8 cellular contexts compared by ENCODE assay signal in genomic region chr7:144282490-144282889, GRCh38. TPM values are rescaled to one million over a fixed set of nuclear protein-coding genes. Genes with fewer than 3 reads are reported as not detected.
"Had no signal": no experiment of that assay in that cellular context is flagged by ENCODE, and none has a peak within 500 bp of the region (broad histone marks: within the 10 kb centered on the region; RNA-seq: fewer than 3 reads in every experiment).

No MANE protein-coding gene starts in this region.

RNA-seq across cellular contexts. Expression of gene CTAGE8, which starts 13.4 kb away (rescaled TPM):
- total RNA-seq: OCI-LY7, RPMI7951, SJCRH30, SK-MEL-5 had no signal

RNA-seq across cellular contexts. Expression of gene OR2A7, which starts 17.9 kb away (rescaled TPM):
- total RNA-seq: LHCN-M2, NCI-H460, OCI-LY7, SJCRH30, SK-MEL-5 had no signal

RNA-seq across cellular contexts. Expression of gene OR2A1, which starts 29.7 kb away (rescaled TPM):
- total RNA-seq: LHCN-M2, MCF 10A, NCI-H460, OCI-LY7, PC-9, SJCRH30, SK-MEL-5 had no signal

RNA-seq across cellular contexts. Expression of gene OR2A42, which starts 43.1 kb away (rescaled TPM):
- total RNA-seq: LHCN-M2, MCF 10A, NCI-H460, OCI-LY7, PC-9, SJCRH30, SK-MEL-5 had no signal
